9 cellular contexts compared by ENCODE assay signal in the genomic region with DNA sequence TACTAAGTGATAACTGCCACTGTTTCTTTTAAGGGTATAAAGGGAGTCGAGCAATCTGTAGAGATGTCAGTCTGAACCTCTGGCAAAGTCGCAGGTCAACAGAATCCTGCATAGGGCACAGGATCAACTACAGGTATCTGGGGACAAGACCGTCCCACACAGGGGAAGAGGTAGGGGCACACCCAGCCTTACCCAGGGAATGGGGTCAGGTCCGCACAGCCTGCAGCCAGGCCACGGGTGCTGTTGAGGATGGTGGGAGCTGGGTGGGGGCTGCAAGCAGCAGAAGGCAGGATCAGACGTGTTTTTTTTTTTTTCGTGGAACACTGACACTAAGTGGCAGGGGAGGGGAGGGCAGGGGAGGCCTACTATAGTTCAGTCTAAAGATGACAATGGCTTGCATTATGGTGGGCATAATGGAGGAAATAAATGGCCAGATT. TPM values are rescaled to one million over a fixed set of nuclear protein-coding genes. Genes with fewer than 3 reads are reported as not detected.
DNase-seq lines count a peak whose midpoint lies in the region; ATAC-seq, FAIRE-seq and TF ChIP-seq lines count a peak whose summit lies in the region.
"Had no signal": no experiment of that assay in that cellular context is flagged by ENCODE, and none has a peak within 500 bp of the region (broad histone marks: within the 10 kb centered on the region; RNA-seq: fewer than 3 reads in every experiment).

No MANE protein-coding gene starts in this region.

- H3K4me3 ChIP-seq in PC-3 (ENCODE audit: low read length) = no peak overlapping the region
- H3K4me3 ChIP-seq in endodermal cell (ENCODE audit: low read length) = peak overlapping the region; percentile 79
- H3K4me3 ChIP-seq in rectal smooth muscle tissue (ENCODE audit: low read length) = peak overlapping the region; percentile 78

- TF ChIP-seq CTCF in PC-3 (conservative IDR thresholded peaks at IDR 0.05; ENCODE audit: low read depth, low read length) (no peak), endodermal cell (conservative IDR thresholded peaks at IDR 0.05) (peak; percentile 36)

- H3K4me1 Mint-ChIP-seq in endodermal cell = peaks cover 21% of the 10 kb centered on the region

- H3K4me2 ChIP-seq in PC-3 (ENCODE audit: low read length) = 0 out of 2 replicates have a peak overlapping the region, but pooled peaks have one; percentile 79

- H3K9me2 ChIP-seq in PC-3 (replicated peaks; ENCODE audit: low read length) = no peaks in the 10 kb centered on the region

- peak overlapping the region; percentile 78 for H3K4me3 Mint-ChIP-seq in endodermal cell

- peak overlapping the region; percentile 84 for H3K27ac Mint-ChIP-seq in endodermal cell

- H3F3A ChIP-seq in PC-3 (ENCODE audit: low read length, unreplicated experiment) = no peaks in the 10 kb centered on the region

- ATAC-seq in PC-3 = no peak
- ATAC-seq in HG03039 (IDR thresholded peaks at IDR 0.05; ENCODE audit: unreplicated experiment) = no peak

- H3K27ac ChIP-seq in PC-3 (ENCODE audit: low read length) = no peak overlapping the region
- no peak overlapping the region for H3K27ac ChIP-seq in endodermal cell (ENCODE audit: low read depth, low read length)
- no peak overlapping the region for H3K27ac ChIP-seq in rectal smooth muscle tissue (ENCODE audit: low read depth, low read length)

- FAIRE-seq in HTR-8/SVneo (lab: Jason Lieb, UNC) = no peak

- intact Hi-C loops in PC-3 (cut with micrococcal nuclease) = loop anchor here (2.0 kb wide), 1 partner anchor 41 kb away; the partner anchor contains the start of genes HDLBP and SEPTIN2

- H3K36me3 ChIP-seq in ES-I3 (ENCODE audit: insufficient read depth, low read length) (no peaks in the 10 kb centered on the region; the same call in 1 of the 2 replicates), PC-3 (ENCODE audit: low read depth, low read length) (peaks cover 3% of the 10 kb centered on the region; the same call in 1 of the 2 replicates), endodermal cell (ENCODE audit: control insufficient read depth, insufficient read depth, low read length) (peaks cover 8% of the 10 kb centered on the region), rectal smooth muscle tissue (ENCODE audit: control insufficient read depth, insufficient read depth, low read length) (no peaks in the 10 kb centered on the region)

- H3K27me3 ChIP-seq in PC-3 (ENCODE audit: low read length) (no peaks in the 10 kb centered on the region), endodermal cell (ENCODE audit: control insufficient read depth, insufficient read depth, low read length, poor library complexity, severe bottlenecking) (no peaks in the 10 kb centered on the region), rectal smooth muscle tissue (ENCODE audit: control insufficient read depth, insufficient read depth, low read length) (no peaks in the 10 kb centered on the region)

- H4K20me1 ChIP-seq in PC-3 (ENCODE audit: low read length) = peaks cover 30% of the 10 kb centered on the region

- H3K79me2 ChIP-seq in PC-3 (ENCODE audit: low read length) = peaks cover 94% of the 10 kb centered on the region

- DNase-seq in PC-3 (no peak), endodermal cell (peak; percentile 60), HTR-8/SVneo (ENCODE audit: insufficient read length, low spot score) (no peak)
- DNase-seq in activated CD4-positive, CD25-positive, alpha-beta regulatory T cell (lab: John Stamatoyannopoulos, UW) = no peak
- no peak for DNase-seq in NK-92 treated with Interleukin-12 subunit alpha and Interleukin-12 subunit beta, amount 100 ng/mL, for 24 hours (lab: John Stamatoyannopoulos, UW)
- DNase-seq: cortex of kidney had no signal

- POLR2A ChIA-PET in PC-3 (lab: Charles Lee; ENCODE audit: unreplicated experiment) = no interaction called here

- CTCF ChIA-PET in PC-3 (lab: Charles Lee) = no interaction called here

- H3K4me1 ChIP-seq in ES-I3 (ENCODE audit: insufficient read depth, low read length) (peaks cover 4% of the 10 kb centered on the region; the same call in 1 of the 2 replicates), PC-3 (ENCODE audit: insufficient read depth, low read length) (peaks cover 25% of the 10 kb centered on the region), endodermal cell (ENCODE audit: control insufficient read depth, insufficient read depth, low read length) (peaks cover 9% of the 10 kb centered on the region), rectal smooth muscle tissue (ENCODE audit: control insufficient read depth, insufficient read depth, low read length) (peaks cover 10% of the 10 kb centered on the region)

- 0 out of 2 replicates have a peak overlapping the region, but pooled peaks have one; percentile 81 for H3K9ac ChIP-seq in ES-I3 (ENCODE audit: low read depth, low read length)
- no peak overlapping the region for H3K9ac ChIP-seq in PC-3 (ENCODE audit: low read length)
- peak overlapping the region; percentile 67 for H3K9ac ChIP-seq in endodermal cell (ENCODE audit: extremely low read depth, low read length, poor library complexity, severe bottlenecking)
- H3K9ac ChIP-seq in rectal smooth muscle tissue (ENCODE audit: low read length) = no peak overlapping the region

- H3K9me3 Mint-ChIP-seq in endodermal cell = no peaks in the 10 kb centered on the region

- no TSS peak for BruUV-seq in PC-3 (replicated peaks; lab: Mats Ljungman, UMichigan)

- H3K9me3 ChIP-seq in ES-I3 (ENCODE audit: control insufficient read depth, insufficient read depth, low read length) (no peaks in the 10 kb centered on the region), PC-3 (ENCODE audit: low read length) (no peaks in the 10 kb centered on the region), endodermal cell (ENCODE audit: control insufficient read depth, low read length) (peaks cover 11% of the 10 kb centered on the region)

- 86 to 89% methylated on average over 3 to 7 of the region's 7 CpGs for WGBS in endodermal cell (ENCODE audit: insufficient coverage in 1 of 2, insufficient read length in 1 of 2), 2 experiments

- peaks cover 14% of the 10 kb centered on the region for H3K36me3 Mint-ChIP-seq in endodermal cell (ENCODE audit: low read depth)

- no peaks in the 10 kb centered on the region for H3K27me3 Mint-ChIP-seq in endodermal cell (ENCODE audit: insufficient read depth)

- no peak overlapping the region for H2AFZ ChIP-seq in PC-3 (ENCODE audit: low read length)

RNA-seq across cellular contexts. Expression of gene HDLBP, which starts 41.9 kb away (rescaled TPM):
- total RNA-seq in PC-3 (2014; rRNA removed) = 410 and 505 TPM in 2 replicates
- 100 to 1,000 TPM; 344 to 374 TPM for total RNA-seq in endodermal cell
- polyA plus RNA-seq in endodermal cell (2013, experiment 1 of 2) = 216 TPM
- polyA plus RNA-seq in endodermal cell (2013, experiment 2 of 2) = 217 TPM

RNA-seq across cellular contexts. Expression of gene SEPTIN2, which starts 42.2 kb away (rescaled TPM):
- total RNA-seq in PC-3 (2014; rRNA removed) (185 and 207 TPM in 2 replicates), endodermal cell (100 to 1,000 TPM; 365 to 380 TPM)
- polyA plus RNA-seq in endodermal cell (2013, experiment 1 of 2) = 409 TPM
- 399 TPM for polyA plus RNA-seq in endodermal cell (2013, experiment 2 of 2)

Comparison
In these comparisons a context has a peak if more than half of its experiments do, and no peak if none do; other contexts are left out.
1. H3K9ac ChIP-seq: peak in ES-I3 (single experiment) and endodermal cell (single experiment); none in PC-3 (single experiment) and rectal smooth muscle tissue (single experiment).